Comparison of ENCODE assay signal across 1 cellular context in the genomic region with DNA sequence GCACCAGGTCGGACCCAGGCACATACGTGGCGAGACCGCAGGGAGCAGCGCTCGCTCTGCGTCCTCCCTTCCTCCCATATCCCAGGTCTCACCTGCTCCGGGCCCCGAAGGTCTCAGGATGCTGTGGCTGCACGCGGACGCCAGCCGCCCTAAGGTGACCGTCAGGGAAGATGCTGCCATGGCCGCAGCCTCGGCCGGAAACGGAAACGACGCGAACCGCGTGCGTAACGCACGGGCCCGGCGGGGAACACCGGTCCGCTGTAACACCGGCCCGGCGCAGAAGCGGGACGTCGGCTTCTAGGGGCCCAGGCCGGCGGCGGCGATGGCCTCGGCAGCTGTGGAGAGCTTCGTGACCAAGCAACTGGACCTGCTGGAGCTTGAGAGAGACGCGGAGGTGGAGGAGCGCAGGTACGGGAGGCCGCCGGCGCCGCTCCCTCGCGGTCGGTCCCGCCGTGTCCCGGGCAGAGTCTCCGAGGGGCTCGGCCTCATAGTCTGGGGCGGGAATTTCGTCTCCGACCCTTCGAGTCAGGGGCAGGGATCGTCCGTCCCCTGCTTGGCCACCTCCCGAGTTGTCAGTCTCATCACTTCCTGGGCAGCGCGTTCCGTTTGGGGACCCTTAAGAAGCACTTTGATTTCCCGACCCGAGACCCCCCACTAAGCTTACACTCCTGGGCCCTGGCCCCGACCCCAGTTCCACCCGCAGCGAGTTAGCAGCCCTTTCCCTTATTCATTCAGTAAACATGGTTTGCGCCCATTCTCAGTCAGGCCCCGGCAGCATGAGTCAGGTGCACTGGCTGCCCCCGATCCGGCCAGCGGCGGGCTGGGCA.
TF ChIP-seq lines count a peak whose summit lies in the region.

A gene (plus strand): TSS at position 261 of the 827 bp plus-strand sequence. CDS start 62 bp downstream, at position 323.
A gene (minus strand): TSS at position 202 of the 827 bp plus-strand sequence. CDS start 22 bp downstream, at position 180.

TF ChIP-seq in IMR-90, 13 proteins besides CTCF, POLR2A, EP300 and RAD21:
- TF ChIP-seq, protein P1, sequence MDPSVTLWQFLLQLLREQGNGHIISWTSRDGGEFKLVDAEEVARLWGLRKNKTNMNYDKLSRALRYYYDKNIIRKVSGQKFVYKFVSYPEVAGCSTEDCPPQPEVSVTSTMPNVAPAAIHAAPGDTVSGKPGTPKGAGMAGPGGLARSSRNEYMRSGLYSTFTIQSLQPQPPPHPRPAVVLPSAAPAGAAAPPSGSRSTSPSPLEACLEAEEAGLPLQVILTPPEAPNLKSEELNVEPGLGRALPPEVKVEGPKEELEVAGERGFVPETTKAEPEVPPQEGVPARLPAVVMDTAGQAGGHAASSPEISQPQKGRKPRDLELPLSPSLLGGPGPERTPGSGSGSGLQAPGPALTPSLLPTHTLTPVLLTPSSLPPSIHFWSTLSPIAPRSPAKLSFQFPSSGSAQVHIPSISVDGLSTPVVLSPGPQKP (IDR thresholded peaks at IDR 0.05; ENCODE audit: borderline replicate concordance, low read depth, low read length), result no peak
- TF ChIP-seq CEBPB (IDR thresholded peaks at IDR 0.05; ENCODE audit: low read depth, low read length) (no peak), CHD1 (IDR thresholded peaks at IDR 0.05; ENCODE audit: low read depth, low read length) (no peak), FOS (IDR thresholded peaks at IDR 0.05; ENCODE audit: low read depth, low read length) (0 out of 2 replicates have a peak, but pooled peaks have one; percentile 19), RCOR1 (IDR thresholded peaks at IDR 0.05; ENCODE audit: insufficient replicate concordance, low read length) (no peak), MAFK (IDR thresholded peaks at IDR 0.05; ENCODE audit: low read depth, low read length) (no peak), MXI1 (IDR thresholded peaks at IDR 0.05; ENCODE audit: borderline replicate concordance, low read depth, low read length) (peak; percentile 81), SMC3 (IDR thresholded peaks at IDR 0.05; ENCODE audit: low read depth, low read length) (peak; percentile 37), NFE2L2 (IDR thresholded peaks at IDR 0.05; ENCODE audit: low read depth, low read length) (no peak), RFX5 (IDR thresholded peaks at IDR 0.05; ENCODE audit: low read depth, low read length) (no peak), MAZ (IDR thresholded peaks at IDR 0.05; ENCODE audit: borderline replicate concordance, low read depth, low read length) (peak; percentile 63; the same call in 1 of the 2 replicates), BHLHE40 (IDR thresholded peaks at IDR 0.05; ENCODE audit: low read depth, low read length) (no peak; the same call in 1 of the 2 replicates)
- TF ChIP-seq, protein P2, sequence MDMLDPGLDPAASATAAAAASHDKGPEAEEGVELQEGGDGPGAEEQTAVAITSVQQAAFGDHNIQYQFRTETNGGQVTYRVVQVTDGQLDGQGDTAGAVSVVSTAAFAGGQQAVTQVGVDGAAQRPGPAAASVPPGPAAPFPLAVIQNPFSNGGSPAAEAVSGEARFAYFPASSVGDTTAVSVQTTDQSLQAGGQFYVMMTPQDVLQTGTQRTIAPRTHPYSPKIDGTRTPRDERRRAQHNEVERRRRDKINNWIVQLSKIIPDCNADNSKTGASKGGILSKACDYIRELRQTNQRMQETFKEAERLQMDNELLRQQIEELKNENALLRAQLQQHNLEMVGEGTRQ (IDR thresholded peaks at IDR 0.05; ENCODE audit: low read depth, low read length), result 0 out of 2 replicates have a peak, but pooled peaks have one; percentile 26
